1 cellular context compared by ENCODE assay signal in genomic region chr20:44678990-44679611, GRCh38.
TF ChIP-seq lines count a peak whose summit lies in the region.

No MANE protein-coding gene starts in this region.

TF ChIP-seq in SK-N-SH treated with all-trans-retinoic acid at 6 μM for 48 hours, 23 proteins besides CTCF, POLR2A, EP300 and RAD21 (continued from another document):
- TF ChIP-seq POU6F1 (CRISPR knock-in tag; IDR thresholded peaks at IDR 0.05; ENCODE audit: borderline replicate concordance, low read depth) = no peak
- TF ChIP-seq ZNF565 (CRISPR knock-in tag; conservative IDR thresholded peaks at IDR 0.05; ENCODE audit: low read depth) = no peak
- TF ChIP-seq RARB (CRISPR knock-in tag; IDR thresholded peaks at IDR 0.05) = no peak
- no peak for TF ChIP-seq PPARA (CRISPR knock-in tag; IDR thresholded peaks at IDR 0.05; ENCODE audit: borderline replicate concordance)
- no peak for TF ChIP-seq ZFP3 (CRISPR knock-in tag; IDR thresholded peaks at IDR 0.05)
- no peak for TF ChIP-seq TOX (CRISPR knock-in tag; IDR thresholded peaks at IDR 0.05; ENCODE audit: borderline replicate concordance)
